In genomic region chr7:91465595-91466061, GRCh38 we compare ENCODE assay signal across 25 cellular contexts.
A peak's percentile ranks its signal among the peaks of the same experiment; 100 is the strongest.
DNase-seq lines count a peak whose midpoint lies in the region; ATAC-seq and TF ChIP-seq lines count a peak whose summit lies in the region.
"Had no signal": no experiment of that assay in that cellular context is flagged by ENCODE, and none has a peak within 500 bp of the region (broad histone marks: within the 10 kb centered on the region; RNA-seq: fewer than 3 reads in every experiment).

No MANE protein-coding gene starts in this region.

- no peak overlapping the region for H3K4me3 ChIP-seq in cardiac fibroblast (replicated peaks in 1 of 2; ENCODE audit: low read depth in 2 of 2, low read length in 2 of 2)
- H3K4me3 ChIP-seq in skeletal muscle cell (ENCODE audit: low read depth, low read length), result no peak overlapping the region
- H3K4me3 ChIP-seq: colonic mucosa, lung, right lobe of liver, tibial nerve had no signal

- peak; percentile 5 for DNase-seq in M059J (ENCODE audit: low read depth)
- DNase-seq in cardiac fibroblast (ENCODE audit: low read depth in 2 of 2), result peak; percentile 45 to 77
- DNase-seq in fibroblast of the conjunctiva (ENCODE audit: low read depth), result peak; percentile 14
- DNase-seq in skeletal muscle cell (ENCODE audit: low read depth), result peak; percentile 24
- no peak for DNase-seq in RKO (ENCODE audit: low spot score)
- no peak for DNase-seq in stimulated activated naive CD4-positive, alpha-beta T cell treated with Interleukin-2 at 50 U/mL for 16 hours (lab: John Stamatoyannopoulos, UW)
- DNase-seq: activated CD4-positive, alpha-beta T cell treated with anti-CD3 and anti-CD28 coated beads, Interleukin-2, amount 10 ng/mL, durations not matched to agents 24 days and 14 days; activated effector memory CD4-positive, alpha-beta T cell treated with anti-CD3 and anti-CD28 coated beads, Interleukin-2, amount 50 U/mL, for 16 hours; activated naive CD8-positive, alpha-beta T cell treated with anti-CD3 and anti-CD28 coated beads for 36 hours; activated T-cell treated with anti-CD3 and anti-CD28 coated beads, Interleukin-2, amount 50 U/mL, for 1 hour; colonic mucosa; H9; IMR-90; NCI-H1092; NCI-H1694 treated with DMSO at 0.1 percent for 48 hours; NCI-H2171; NCI-H524; right lobe of liver; stimulated activated naive CD8-positive, alpha-beta T cell treated with anti-CD3 and anti-CD28 coated beads, Interleukin-15, Interleukin-2, amounts not matched to agents 100 U/mL and 50 U/mL, for 24 hours had no signal

- ATAC-seq in GM18505 (IDR thresholded peaks at IDR 0.05; ENCODE audit: unreplicated experiment) (no peak), GM21619 (IDR thresholded peaks at IDR 0.05; ENCODE audit: unreplicated experiment) (no peak)
- ATAC-seq: esophagus mucosa; Right ventricle myocardium inferior; stimulated activated naive CD8-positive, alpha-beta T cell treated with anti-CD3 and anti-CD28 coated beads, Interleukin-15, Interleukin-2, amounts not matched to agents 100 U/mL and 50 U/mL, for 24 hours had no signal

- TF ChIP-seq CTCF in cardiac fibroblast (IDR thresholded peaks at IDR 0.05; ENCODE audit: low read depth, low read length), result no peak

- TF ChIP-seq POLR2A in GM18505 (IDR thresholded peaks at IDR 0.05; ENCODE audit: borderline replicate concordance, extremely low read depth, insufficient read depth, insufficient read length), result no peak

Comparison
In these comparisons a context has a peak if more than half of its experiments do, and no peak if none do; other contexts are left out.
1. DNase-seq: peak in M059J (single experiment), cardiac fibroblast (2 of 2), fibroblast of the conjunctiva (single experiment) and skeletal muscle cell (single experiment); none in RKO (single experiment) and stimulated activated naive CD4-positive, alpha-beta T cell treated with Interleukin-2 at 50 U/mL for 16 hours (single experiment).